ENCODE assay signal across 8 cellular contexts in genomic region chr1:85061711-85062424, GRCh38. TPM values are rescaled to one million over a fixed set of nuclear protein-coding genes. Genes with fewer than 3 reads are reported as not detected.
DNase-seq lines count a peak whose midpoint lies in the region; ATAC-seq and TF ChIP-seq lines count a peak whose summit lies in the region.

No MANE protein-coding gene starts in this region.

- ATAC-seq in GM18502 (IDR thresholded peaks at IDR 0.05; ENCODE audit: poor library complexity, unreplicated experiment) (peak; percentile 100), HG02885 (IDR thresholded peaks at IDR 0.05; ENCODE audit: poor library complexity, unreplicated experiment) (peak; percentile 100), WTC11 (peak; percentile 100)
- ATAC-seq in central memory CD8-positive, alpha-beta T cell (replicated peaks; ENCODE audit: extremely low read depth, poor library complexity, severe bottlenecking), result peak; percentile 99

- H3K36me3 Mint-ChIP-seq in WTC11, result no peaks in the 10 kb centered on the region
- peaks cover 6% of the 10 kb centered on the region for H3K36me3 Mint-ChIP-seq in central memory CD8-positive, alpha-beta T cell (ENCODE audit: insufficient read depth)

- H3K27ac Mint-ChIP-seq in WTC11, result peak overlapping the region; percentile 73; the same call in 1 of the 2 replicates
- H3K27ac Mint-ChIP-seq in central memory CD8-positive, alpha-beta T cell (ENCODE audit: low read depth), result peak overlapping the region; percentile 91

- H3K4me3 Mint-ChIP-seq in WTC11, result peak overlapping the region; percentile 90
- H3K4me3 Mint-ChIP-seq in central memory CD8-positive, alpha-beta T cell, result peak overlapping the region; percentile 84

- DNase-seq in NCI-H2081 (lab: John Stamatoyannopoulos, UW) (peak; percentile 75 to 92), WTC11 (ENCODE audit: low spot score) (peak; percentile 91), iris pigment epithelial cell (ENCODE audit: low read depth) (peak; percentile 99), NCI-H187 (lab: John Stamatoyannopoulos, UW) (no peak)
- peak; percentile 69 to 84 for DNase-seq in central memory CD8-positive, alpha-beta T cell (ENCODE audit: low spot score in 2 of 2)
- peak; percentile 59 for DNase-seq in stimulated activated CD4-positive, alpha-beta T cell treated with anti-CD3 and anti-CD28 coated beads, Interleukin-12 subunit alpha, Interleukin-12 subunit beta, amount 100 ng/mL, for 4 hours

- no peaks in the 10 kb centered on the region for H3K9me3 Mint-ChIP-seq in WTC11
- H3K9me3 Mint-ChIP-seq in central memory CD8-positive, alpha-beta T cell, result no peaks in the 10 kb centered on the region

- CTCF ChIA-PET in WTC11 (lab: Charles Lee), result interaction anchor here (0.8 to 2.9 kb wide), 7 partner anchors 12 to 241 kb away, joined by 3 to 21 read pairs (median 3); partner anchors contain the start of genes C1orf52 and MCOLN3

- TF ChIP-seq CTCF in WTC11 (IDR thresholded peaks at IDR 0.05), result no peak

- POLR2A ChIA-PET in WTC11 (lab: Charles Lee), result no interaction called here

- H3K27me3 Mint-ChIP-seq in WTC11 (ENCODE audit: low read depth), result peaks cover 8% of the 10 kb centered on the region
- H3K27me3 Mint-ChIP-seq in central memory CD8-positive, alpha-beta T cell, result peaks cover 10% of the 10 kb centered on the region

- peaks cover 25% of the 10 kb centered on the region for H3K4me1 Mint-ChIP-seq in WTC11
- H3K4me1 Mint-ChIP-seq in central memory CD8-positive, alpha-beta T cell, result peaks cover 20% of the 10 kb centered on the region

TF ChIP-seq in WTC11, 78 proteins besides CTCF, POLR2A, EP300 and RAD21:
- TF ChIP-seq ZNF423 (CRISPR knock-in tag; IDR thresholded peaks at IDR 0.05), result peak; percentile 84
- TF ChIP-seq KAT7 (CRISPR knock-in tag; IDR thresholded peaks at IDR 0.05; ENCODE audit: borderline replicate concordance), result no peak
- no peak for TF ChIP-seq ZBTB43 (CRISPR knock-in tag; IDR thresholded peaks at IDR 0.05)
- TF ChIP-seq ELF4 (CRISPR knock-in tag; IDR thresholded peaks at IDR 0.05; ENCODE audit: low read depth), result no peak
- no peak for TF ChIP-seq ERG (CRISPR knock-in tag; IDR thresholded peaks at IDR 0.05)
- no peak for TF ChIP-seq ZMAT4 (CRISPR knock-in tag; IDR thresholded peaks at IDR 0.05)
- TF ChIP-seq EMX1 (CRISPR knock-in tag; IDR thresholded peaks at IDR 0.05), result no peak
- no peak for TF ChIP-seq NR1H2 (CRISPR knock-in tag; IDR thresholded peaks at IDR 0.05)
- TF ChIP-seq, protein P1, sequence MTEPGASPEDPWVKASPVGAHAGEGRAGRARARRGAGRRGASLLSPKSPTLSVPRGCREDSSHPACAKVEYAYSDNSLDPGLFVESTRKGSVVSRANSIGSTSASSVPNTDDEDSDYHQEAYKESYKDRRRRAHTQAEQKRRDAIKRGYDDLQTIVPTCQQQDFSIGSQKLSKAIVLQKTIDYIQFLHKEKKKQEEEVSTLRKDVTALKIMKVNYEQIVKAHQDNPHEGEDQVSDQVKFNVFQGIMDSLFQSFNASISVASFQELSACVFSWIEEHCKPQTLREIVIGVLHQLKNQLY (CRISPR knock-in tag; IDR thresholded peaks at IDR 0.05), result no peak
- TF ChIP-seq PRDM15 (CRISPR knock-in tag; IDR thresholded peaks at IDR 0.05), result no peak
- peak; percentile 86 for TF ChIP-seq CREM (CRISPR knock-in tag; IDR thresholded peaks at IDR 0.05)
- peak; percentile 90 for TF ChIP-seq NFYB (CRISPR knock-in tag; conservative IDR thresholded peaks at IDR 0.05; ENCODE audit: low read depth)
- no peak for TF ChIP-seq ZNF396 (CRISPR knock-in tag; IDR thresholded peaks at IDR 0.05; ENCODE audit: borderline replicate concordance)
- TF ChIP-seq SOX15 (CRISPR knock-in tag; IDR thresholded peaks at IDR 0.05), result no peak
- no peak for TF ChIP-seq ZNF671 (CRISPR knock-in tag; IDR thresholded peaks at IDR 0.05)
- TF ChIP-seq ZNF317 (CRISPR knock-in tag; IDR thresholded peaks at IDR 0.05; ENCODE audit: borderline replicate concordance, low read depth), result no peak
- TF ChIP-seq RORB (CRISPR knock-in tag; IDR thresholded peaks at IDR 0.05), result no peak
- no peak for TF ChIP-seq SP1 (CRISPR knock-in tag; conservative IDR thresholded peaks at IDR 0.05)
- TF ChIP-seq ZNF416 (CRISPR knock-in tag; IDR thresholded peaks at IDR 0.05), result no peak

RNA-seq across cellular contexts. Expression of gene MCOLN3, which starts 13.6 kb away (rescaled TPM):
- 3.5 to 6.4 TPM (median 3.8 TPM) in 3 replicates for total RNA-seq in WTC11 (2021)

Comparison
In these comparisons a context has a peak if more than half of its experiments do, and no peak if none do; other contexts are left out.
1. DNase-seq: peak in NCI-H2081 (2 of 2), WTC11 (single experiment), central memory CD8-positive, alpha-beta T cell (2 of 2), iris pigment epithelial cell (single experiment) and stimulated activated CD4-positive, alpha-beta T cell treated with anti-CD3 and anti-CD28 coated beads, Interleukin-12 subunit alpha, Interleukin-12 subunit beta, amount 100 ng/mL, for 4 hours (single experiment); none in NCI-H187 (0 of 2).
2. Peak in every context shown above with its lines, with median percentiles within 50 percentile points of each other: ATAC-seq.